Comparison of ENCODE assay signal across 1 cellular context in genomic region chr20:64064145-64064698, GRCh38.
TF ChIP-seq lines count a peak whose summit lies in the region.

No MANE protein-coding gene starts in this region.

TF ChIP-seq in HepG2, 621 proteins besides CTCF, POLR2A, EP300 and RAD21 (continued from another document and continues in another):
- TF ChIP-seq SOX5 (CRISPR knock-in tag; IDR thresholded peaks at IDR 0.05; ENCODE audit: borderline replicate concordance) (no peak), ZNF652 (CRISPR knock-in tag; IDR thresholded peaks at IDR 0.05; ENCODE audit: borderline replicate concordance, low read depth) (no peak), ZNF260 (CRISPR knock-in tag; IDR thresholded peaks at IDR 0.05; ENCODE audit: borderline replicate concordance, low read depth) (no peak), FOSL2 (CRISPR knock-in tag; IDR thresholded peaks at IDR 0.05) (peak; percentile 75), NAIF1 (CRISPR knock-in tag; IDR thresholded peaks at IDR 0.05; ENCODE audit: borderline replicate concordance) (no peak), KLF16 (CRISPR knock-in tag; IDR thresholded peaks at IDR 0.05) (no peak), RARA (CRISPR knock-in tag; IDR thresholded peaks at IDR 0.05) (peak; percentile 55), ZNF496 (CRISPR knock-in tag; IDR thresholded peaks at IDR 0.05; ENCODE audit: insufficient replicate concordance) (no peak), MAZ (IDR thresholded peaks at IDR 0.05; ENCODE audit: borderline replicate concordance, low read depth, low read length) (no peak), MAZ (CRISPR knock-in tag; IDR thresholded peaks at IDR 0.05; ENCODE audit: low read depth) (no peak), SAP130 (CRISPR knock-in tag; IDR thresholded peaks at IDR 0.05; ENCODE audit: low read depth) (no peak), ZBTB34 (CRISPR knock-in tag; IDR thresholded peaks at IDR 0.05) (no peak), ZBTB2 (CRISPR knock-in tag; IDR thresholded peaks at IDR 0.05; ENCODE audit: low read depth) (no peak), ZFP36L1 (CRISPR knock-in tag; IDR thresholded peaks at IDR 0.05) (no peak), ATF7-NPFF (CRISPR knock-in tag; IDR thresholded peaks at IDR 0.05; ENCODE audit: low read depth) (no peak), MED1 (CRISPR knock-in tag; IDR thresholded peaks at IDR 0.05) (no peak), CBX2 (IDR thresholded peaks at IDR 0.05; ENCODE audit: low read depth, low read length) (no peak), CBX2 (CRISPR knock-in tag; IDR thresholded peaks at IDR 0.05; ENCODE audit: low read depth) (no peak), ZNF101 (CRISPR knock-in tag; IDR thresholded peaks at IDR 0.05; ENCODE audit: borderline replicate concordance, low read depth) (no peak), ZFP36L2 (CRISPR knock-in tag; IDR thresholded peaks at IDR 0.05) (no peak), THAP7 (CRISPR knock-in tag; IDR thresholded peaks at IDR 0.05) (no peak), PHF8 (CRISPR knock-in tag; IDR thresholded peaks at IDR 0.05) (no peak), ZKSCAN5 (CRISPR knock-in tag; IDR thresholded peaks at IDR 0.05) (no peak), SSRP1 (CRISPR knock-in tag; IDR thresholded peaks at IDR 0.05) (no peak), ZFYVE20 (CRISPR knock-in tag; IDR thresholded peaks at IDR 0.05; ENCODE audit: borderline replicate concordance, low read depth) (no peak), HNF4A (CRISPR knock-in tag; IDR thresholded peaks at IDR 0.05) (no peak), CC2D1A (CRISPR knock-in tag; IDR thresholded peaks at IDR 0.05) (no peak), ELF1 (CRISPR knock-in tag; IDR thresholded peaks at IDR 0.05) (no peak), IKZF4 (CRISPR knock-in tag; IDR thresholded peaks at IDR 0.05; ENCODE audit: borderline replicate concordance, low read depth, not compliant biosample characterization) (no peak), ZNF121 (CRISPR knock-in tag; IDR thresholded peaks at IDR 0.05) (no peak; the same call in 1 of the 2 replicates), ZNF17 (CRISPR knock-in tag; IDR thresholded peaks at IDR 0.05) (0 out of 2 replicates have a peak, but pooled peaks have one; percentile 21), KLF13 (CRISPR knock-in tag; IDR thresholded peaks at IDR 0.05) (no peak)
- TF ChIP-seq, protein P1, sequence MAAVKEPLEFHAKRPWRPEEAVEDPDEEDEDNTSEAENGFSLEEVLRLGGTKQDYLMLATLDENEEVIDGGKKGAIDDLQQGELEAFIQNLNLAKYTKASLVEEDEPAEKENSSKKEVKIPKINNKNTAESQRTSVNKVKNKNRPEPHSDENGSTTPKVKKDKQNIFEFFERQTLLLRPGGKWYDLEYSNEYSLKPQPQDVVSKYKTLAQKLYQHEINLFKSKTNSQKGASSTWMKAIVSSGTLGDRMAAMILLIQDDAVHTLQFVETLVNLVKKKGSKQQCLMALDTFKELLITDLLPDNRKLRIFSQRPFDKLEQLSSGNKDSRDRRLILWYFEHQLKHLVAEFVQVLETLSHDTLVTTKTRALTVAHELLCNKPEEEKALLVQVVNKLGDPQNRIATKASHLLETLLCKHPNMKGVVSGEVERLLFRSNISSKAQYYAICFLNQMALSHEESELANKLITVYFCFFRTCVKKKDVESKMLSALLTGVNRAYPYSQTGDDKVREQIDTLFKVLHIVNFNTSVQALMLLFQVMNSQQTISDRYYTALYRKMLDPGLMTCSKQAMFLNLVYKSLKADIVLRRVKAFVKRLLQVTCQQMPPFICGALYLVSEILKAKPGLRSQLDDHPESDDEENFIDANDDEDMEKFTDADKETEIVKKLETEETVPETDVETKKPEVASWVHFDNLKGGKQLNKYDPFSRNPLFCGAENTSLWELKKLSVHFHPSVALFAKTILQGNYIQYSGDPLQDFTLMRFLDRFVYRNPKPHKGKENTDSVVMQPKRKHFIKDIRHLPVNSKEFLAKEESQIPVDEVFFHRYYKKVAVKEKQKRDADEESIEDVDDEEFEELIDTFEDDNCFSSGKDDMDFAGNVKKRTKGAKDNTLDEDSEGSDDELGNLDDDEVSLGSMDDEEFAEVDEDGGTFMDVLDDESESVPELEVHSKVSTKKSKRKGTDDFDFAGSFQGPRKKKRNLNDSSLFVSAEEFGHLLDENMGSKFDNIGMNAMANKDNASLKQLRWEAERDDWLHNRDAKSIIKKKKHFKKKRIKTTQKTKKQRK (IDR thresholded peaks at IDR 0.05; ENCODE audit: low read length) = no peak
- TF ChIP-seq, protein P2, sequence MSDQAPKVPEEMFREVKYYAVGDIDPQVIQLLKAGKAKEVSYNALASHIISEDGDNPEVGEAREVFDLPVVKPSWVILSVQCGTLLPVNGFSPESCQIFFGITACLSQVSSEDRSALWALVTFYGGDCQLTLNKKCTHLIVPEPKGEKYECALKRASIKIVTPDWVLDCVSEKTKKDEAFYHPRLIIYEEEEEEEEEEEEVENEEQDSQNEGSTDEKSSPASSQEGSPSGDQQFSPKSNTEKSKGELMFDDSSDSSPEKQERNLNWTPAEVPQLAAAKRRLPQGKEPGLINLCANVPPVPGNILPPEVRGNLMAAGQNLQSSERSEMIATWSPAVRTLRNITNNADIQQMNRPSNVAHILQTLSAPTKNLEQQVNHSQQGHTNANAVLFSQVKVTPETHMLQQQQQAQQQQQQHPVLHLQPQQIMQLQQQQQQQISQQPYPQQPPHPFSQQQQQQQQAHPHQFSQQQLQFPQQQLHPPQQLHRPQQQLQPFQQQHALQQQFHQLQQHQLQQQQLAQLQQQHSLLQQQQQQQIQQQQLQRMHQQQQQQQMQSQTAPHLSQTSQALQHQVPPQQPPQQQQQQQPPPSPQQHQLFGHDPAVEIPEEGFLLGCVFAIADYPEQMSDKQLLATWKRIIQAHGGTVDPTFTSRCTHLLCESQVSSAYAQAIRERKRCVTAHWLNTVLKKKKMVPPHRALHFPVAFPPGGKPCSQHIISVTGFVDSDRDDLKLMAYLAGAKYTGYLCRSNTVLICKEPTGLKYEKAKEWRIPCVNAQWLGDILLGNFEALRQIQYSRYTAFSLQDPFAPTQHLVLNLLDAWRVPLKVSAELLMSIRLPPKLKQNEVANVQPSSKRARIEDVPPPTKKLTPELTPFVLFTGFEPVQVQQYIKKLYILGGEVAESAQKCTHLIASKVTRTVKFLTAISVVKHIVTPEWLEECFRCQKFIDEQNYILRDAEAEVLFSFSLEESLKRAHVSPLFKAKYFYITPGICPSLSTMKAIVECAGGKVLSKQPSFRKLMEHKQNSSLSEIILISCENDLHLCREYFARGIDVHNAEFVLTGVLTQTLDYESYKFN (CRISPR knock-in tag; conservative IDR thresholded peaks at IDR 0.05) = no peak; the same call in 1 of the 2 replicates
- TF ChIP-seq, protein P3, sequence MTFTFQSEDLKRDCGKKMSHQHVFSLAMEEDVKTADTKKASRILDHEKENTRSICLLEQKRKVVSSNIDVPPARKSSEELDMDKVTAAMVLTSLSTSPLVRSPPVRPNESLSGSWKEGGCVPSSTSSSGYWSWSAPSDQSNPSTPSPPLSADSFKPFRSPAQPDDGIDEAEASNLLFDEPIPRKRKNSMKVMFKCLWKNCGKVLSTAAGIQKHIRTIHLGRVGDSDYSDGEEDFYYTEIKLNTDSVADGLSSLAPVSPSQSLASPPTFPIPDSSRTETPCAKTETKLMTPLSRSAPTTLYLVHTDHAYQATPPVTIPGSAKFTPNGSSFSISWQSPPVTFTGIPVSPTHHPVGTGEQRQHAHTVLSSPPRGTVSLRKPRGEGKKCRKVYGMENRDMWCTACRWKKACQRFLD (CRISPR knock-in tag; IDR thresholded peaks at IDR 0.05; ENCODE audit: borderline replicate concordance) = no peak; the same call in 1 of the 2 replicates
- TF ChIP-seq, protein P4, sequence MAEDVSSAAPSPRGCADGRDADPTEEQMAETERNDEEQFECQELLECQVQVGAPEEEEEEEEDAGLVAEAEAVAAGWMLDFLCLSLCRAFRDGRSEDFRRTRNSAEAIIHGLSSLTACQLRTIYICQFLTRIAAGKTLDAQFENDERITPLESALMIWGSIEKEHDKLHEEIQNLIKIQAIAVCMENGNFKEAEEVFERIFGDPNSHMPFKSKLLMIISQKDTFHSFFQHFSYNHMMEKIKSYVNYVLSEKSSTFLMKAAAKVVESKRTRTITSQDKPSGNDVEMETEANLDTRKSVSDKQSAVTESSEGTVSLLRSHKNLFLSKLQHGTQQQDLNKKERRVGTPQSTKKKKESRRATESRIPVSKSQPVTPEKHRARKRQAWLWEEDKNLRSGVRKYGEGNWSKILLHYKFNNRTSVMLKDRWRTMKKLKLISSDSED (CRISPR knock-in tag; IDR thresholded peaks at IDR 0.05) = no peak
- TF ChIP-seq, protein P5, sequence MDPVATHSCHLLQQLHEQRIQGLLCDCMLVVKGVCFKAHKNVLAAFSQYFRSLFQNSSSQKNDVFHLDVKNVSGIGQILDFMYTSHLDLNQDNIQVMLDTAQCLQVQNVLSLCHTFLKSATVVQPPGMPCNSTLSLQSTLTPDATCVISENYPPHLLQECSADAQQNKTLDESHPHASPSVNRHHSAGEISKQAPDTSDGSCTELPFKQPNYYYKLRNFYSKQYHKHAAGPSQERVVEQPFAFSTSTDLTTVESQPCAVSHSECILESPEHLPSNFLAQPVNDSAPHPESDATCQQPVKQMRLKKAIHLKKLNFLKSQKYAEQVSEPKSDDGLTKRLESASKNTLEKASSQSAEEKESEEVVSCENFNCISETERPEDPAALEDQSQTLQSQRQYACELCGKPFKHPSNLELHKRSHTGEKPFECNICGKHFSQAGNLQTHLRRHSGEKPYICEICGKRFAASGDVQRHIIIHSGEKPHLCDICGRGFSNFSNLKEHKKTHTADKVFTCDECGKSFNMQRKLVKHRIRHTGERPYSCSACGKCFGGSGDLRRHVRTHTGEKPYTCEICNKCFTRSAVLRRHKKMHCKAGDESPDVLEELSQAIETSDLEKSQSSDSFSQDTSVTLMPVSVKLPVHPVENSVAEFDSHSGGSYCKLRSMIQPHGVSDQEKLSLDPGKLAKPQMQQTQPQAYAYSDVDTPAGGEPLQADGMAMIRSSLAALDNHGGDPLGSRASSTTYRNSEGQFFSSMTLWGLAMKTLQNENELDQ (CRISPR knock-in tag; IDR thresholded peaks at IDR 0.05; ENCODE audit: borderline replicate concordance) = no peak
- TF ChIP-seq, protein P6, sequence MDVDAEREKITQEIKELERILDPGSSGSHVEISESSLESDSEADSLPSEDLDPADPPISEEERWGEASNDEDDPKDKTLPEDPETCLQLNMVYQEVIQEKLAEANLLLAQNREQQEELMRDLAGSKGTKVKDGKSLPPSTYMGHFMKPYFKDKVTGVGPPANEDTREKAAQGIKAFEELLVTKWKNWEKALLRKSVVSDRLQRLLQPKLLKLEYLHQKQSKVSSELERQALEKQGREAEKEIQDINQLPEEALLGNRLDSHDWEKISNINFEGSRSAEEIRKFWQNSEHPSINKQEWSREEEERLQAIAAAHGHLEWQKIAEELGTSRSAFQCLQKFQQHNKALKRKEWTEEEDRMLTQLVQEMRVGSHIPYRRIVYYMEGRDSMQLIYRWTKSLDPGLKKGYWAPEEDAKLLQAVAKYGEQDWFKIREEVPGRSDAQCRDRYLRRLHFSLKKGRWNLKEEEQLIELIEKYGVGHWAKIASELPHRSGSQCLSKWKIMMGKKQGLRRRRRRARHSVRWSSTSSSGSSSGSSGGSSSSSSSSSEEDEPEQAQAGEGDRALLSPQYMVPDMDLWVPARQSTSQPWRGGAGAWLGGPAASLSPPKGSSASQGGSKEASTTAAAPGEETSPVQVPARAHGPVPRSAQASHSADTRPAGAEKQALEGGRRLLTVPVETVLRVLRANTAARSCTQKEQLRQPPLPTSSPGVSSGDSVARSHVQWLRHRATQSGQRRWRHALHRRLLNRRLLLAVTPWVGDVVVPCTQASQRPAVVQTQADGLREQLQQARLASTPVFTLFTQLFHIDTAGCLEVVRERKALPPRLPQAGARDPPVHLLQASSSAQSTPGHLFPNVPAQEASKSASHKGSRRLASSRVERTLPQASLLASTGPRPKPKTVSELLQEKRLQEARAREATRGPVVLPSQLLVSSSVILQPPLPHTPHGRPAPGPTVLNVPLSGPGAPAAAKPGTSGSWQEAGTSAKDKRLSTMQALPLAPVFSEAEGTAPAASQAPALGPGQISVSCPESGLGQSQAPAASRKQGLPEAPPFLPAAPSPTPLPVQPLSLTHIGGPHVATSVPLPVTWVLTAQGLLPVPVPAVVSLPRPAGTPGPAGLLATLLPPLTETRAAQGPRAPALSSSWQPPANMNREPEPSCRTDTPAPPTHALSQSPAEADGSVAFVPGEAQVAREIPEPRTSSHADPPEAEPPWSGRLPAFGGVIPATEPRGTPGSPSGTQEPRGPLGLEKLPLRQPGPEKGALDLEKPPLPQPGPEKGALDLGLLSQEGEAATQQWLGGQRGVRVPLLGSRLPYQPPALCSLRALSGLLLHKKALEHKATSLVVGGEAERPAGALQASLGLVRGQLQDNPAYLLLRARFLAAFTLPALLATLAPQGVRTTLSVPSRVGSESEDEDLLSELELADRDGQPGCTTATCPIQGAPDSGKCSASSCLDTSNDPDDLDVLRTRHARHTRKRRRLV (CRISPR knock-in tag; IDR thresholded peaks at IDR 0.05) = no peak
- TF ChIP-seq, protein P7, sequence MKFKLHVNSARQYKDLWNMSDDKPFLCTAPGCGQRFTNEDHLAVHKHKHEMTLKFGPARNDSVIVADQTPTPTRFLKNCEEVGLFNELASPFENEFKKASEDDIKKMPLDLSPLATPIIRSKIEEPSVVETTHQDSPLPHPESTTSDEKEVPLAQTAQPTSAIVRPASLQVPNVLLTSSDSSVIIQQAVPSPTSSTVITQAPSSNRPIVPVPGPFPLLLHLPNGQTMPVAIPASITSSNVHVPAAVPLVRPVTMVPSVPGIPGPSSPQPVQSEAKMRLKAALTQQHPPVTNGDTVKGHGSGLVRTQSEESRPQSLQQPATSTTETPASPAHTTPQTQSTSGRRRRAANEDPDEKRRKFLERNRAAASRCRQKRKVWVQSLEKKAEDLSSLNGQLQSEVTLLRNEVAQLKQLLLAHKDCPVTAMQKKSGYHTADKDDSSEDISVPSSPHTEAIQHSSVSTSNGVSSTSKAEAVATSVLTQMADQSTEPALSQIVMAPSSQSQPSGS (CRISPR knock-in tag; IDR thresholded peaks at IDR 0.05) = no peak; the same call in 1 of the 2 replicates
